16 cellular contexts compared by ENCODE assay signal in the genomic region with DNA sequence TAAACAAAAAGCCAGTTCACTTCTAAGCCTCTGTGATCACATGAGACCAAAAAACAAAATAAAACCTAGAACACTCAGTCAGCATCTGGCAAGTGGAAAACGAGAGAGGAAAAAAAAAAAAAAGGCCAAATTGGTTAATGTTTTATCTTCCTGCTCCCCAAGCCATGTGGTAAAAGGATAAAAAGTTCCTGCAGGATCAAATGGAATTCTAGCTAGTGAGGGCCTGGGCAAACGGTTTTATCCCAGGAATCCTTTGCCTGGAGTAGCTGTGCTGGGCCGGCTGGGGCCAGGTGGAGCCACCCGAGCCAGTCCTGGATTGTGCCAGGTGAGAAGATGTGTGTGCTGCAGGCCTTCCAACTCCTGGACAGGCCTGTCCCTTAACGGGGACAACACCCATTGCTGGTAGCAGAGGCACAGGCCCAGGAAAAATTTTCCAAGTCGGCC. TPM values are rescaled to one million over a fixed set of nuclear protein-coding genes. Genes with fewer than 3 reads are reported as not detected.
DNase-seq lines count a peak whose midpoint lies in the region; ATAC-seq and TF ChIP-seq lines count a peak whose summit lies in the region.
"Had no signal": no experiment of that assay in that cellular context is flagged by ENCODE, and none has a peak within 500 bp of the region (broad histone marks: within the 10 kb centered on the region; RNA-seq: fewer than 3 reads in every experiment).

No MANE protein-coding gene starts in this region.

- H3K4me3 Mint-ChIP-seq in glutamatergic neuron (ENCODE audit: unreplicated experiment): no peak overlapping the region
- H3K4me3 Mint-ChIP-seq: activated naive CD4-positive, alpha-beta T cell treated with anti-CD3 and anti-CD28 coated beads, Interleukin-2, amount 10 ng/mL, durations not matched to agents 7 days and 5 days; IgD-negative memory B cell; stimulated activated naive B cell treated with anti-CD40 and anti-IgM and Interleukin-4, amounts not matched to agents 10 μg/mL and 1 μg/mL and 100 μg/mL, for 72 hours; T-cell had no signal

- in situ Hi-C loops in ACHN (cut with HindIII; ENCODE audit: low pct_ligation_motif_present, low pct_unique_long_range_greater_than_20kb, low sequenced_read_pairs): no loop called here
- in situ Hi-C loops in Panc1 (cut with HindIII; ENCODE audit: low pct_unique_long_range_greater_than_20kb, low sequenced_read_pairs): no loop called here

- H3K36me3 ChIP-seq in Panc1 (ENCODE audit: control insufficient read depth, insufficient read depth, low read length) (peaks cover 4% of the 10 kb centered on the region; the same call in 1 of the 2 replicates), osteoblast (ENCODE audit: insufficient read depth, low read length) (peaks cover 59% of the 10 kb centered on the region)

- H3K4me3 ChIP-seq in Panc1 (ENCODE audit: low read depth in 2 of 2, low read length in 2 of 2): no peak overlapping the region
- H3K4me3 ChIP-seq in osteoblast (ENCODE audit: insufficient read depth, low read length): no peak overlapping the region

- no peak overlapping the region for H2AFZ ChIP-seq in osteoblast (ENCODE audit: low read length)

- intact Hi-C loops in Panc1 (cut with micrococcal nuclease; ENCODE audit: unreplicated experiment): no loop called here

- peaks cover 85% of the 10 kb centered on the region for H3K79me2 ChIP-seq in osteoblast (ENCODE audit: insufficient read depth, low read length)

- peak overlapping the region; percentile 11; the same call in 1 of the 2 replicates for H3K27ac ChIP-seq in Panc1 (ENCODE audit: low read length)
- peak overlapping the region; percentile 49 for H3K27ac ChIP-seq in osteoblast (ENCODE audit: low read depth, low read length)

- POLR2A ChIA-PET in Panc1 (lab: Charles Lee): interaction anchor here (0.7 kb wide), 1 partner anchor 10 kb away, joined by 5 read pairs; no protein-coding TSS in a partner anchor

- peaks cover 5% of the 10 kb centered on the region for H4K20me1 ChIP-seq in osteoblast (ENCODE audit: insufficient read depth, low read length)

- TF ChIP-seq CTCF in Panc1 (IDR thresholded peaks at IDR 0.05) (no peak), glutamatergic neuron (IDR thresholded peaks at IDR 0.05; ENCODE audit: partially characterized antibody, unreplicated experiment) (no peak), osteoblast (IDR thresholded peaks at IDR 0.05; ENCODE audit: extremely low read depth, low read depth, low read length) (no peak)

- CTCF ChIA-PET in Panc1 (lab: Charles Lee): interaction anchor here (0.7 kb wide), 1 partner anchor 226 kb away, joined by 9 read pairs; no protein-coding TSS in a partner anchor

- H3K4me1 ChIP-seq in Panc1 (ENCODE audit: control insufficient read depth, insufficient read depth, low read length) (peaks cover 53% of the 10 kb centered on the region), osteoblast (ENCODE audit: insufficient read depth, low read length) (peaks cover 80% of the 10 kb centered on the region)

- ATAC-seq in Panc1: no peak
- no peak for ATAC-seq in GM21367 (IDR thresholded peaks at IDR 0.05; ENCODE audit: unreplicated experiment)
- no peak for ATAC-seq in GM21381 (IDR thresholded peaks at IDR 0.05; ENCODE audit: unreplicated experiment)
- ATAC-seq: PC-3, T-cell had no signal

- peak; percentile 50 for DNase-seq in ACHN
- DNase-seq in Panc1 (ENCODE audit: low read depth, low spot score): no peak
- no peak for DNase-seq in glutamatergic neuron
- no peak for DNase-seq in osteoblast (ENCODE audit: insufficient read length, low spot score, missing footprints)
- no peak for DNase-seq in NAMALWA (ENCODE audit: low spot score)
- no peak for DNase-seq in effector CD8-positive, alpha-beta T cell (lab: John Stamatoyannopoulos, UW)
- DNase-seq: activated naive CD4-positive, alpha-beta T cell treated with anti-CD3 and anti-CD28 coated beads, Interleukin-2, amount 10 ng/mL, durations not matched to agents 7 days and 5 days; DMS153; naive B cell; NCI-H1105; PC-3; stimulated activated naive B cell treated with anti-CD40 and anti-IgM and Interleukin-4, amounts not matched to agents 10 μg/mL and 1 μg/mL and 100 μg/mL, for 72 hours; T-cell had no signal

- H3K9me3 ChIP-seq in Panc1 (ENCODE audit: control insufficient read depth, insufficient read depth, low read depth, low read length) (no peaks in the 10 kb centered on the region), osteoblast (ENCODE audit: low read depth, low read length) (no peaks in the 10 kb centered on the region)

- H3K4me1 Mint-ChIP-seq in glutamatergic neuron (ENCODE audit: low read depth, unreplicated experiment): no peaks in the 10 kb centered on the region

- peaks cover 5% of the 10 kb centered on the region for H3K27me3 Mint-ChIP-seq in glutamatergic neuron (ENCODE audit: unreplicated experiment)

- no peaks in the 10 kb centered on the region for H3K27me3 ChIP-seq in Panc1 (ENCODE audit: control insufficient read depth, insufficient read depth, low read length)
- H3K27me3 ChIP-seq in osteoblast (ENCODE audit: insufficient read depth, low read length): no peaks in the 10 kb centered on the region

- peaks cover 2% of the 10 kb centered on the region for H3K9me3 Mint-ChIP-seq in glutamatergic neuron (ENCODE audit: unreplicated experiment)
- H3K9me3 Mint-ChIP-seq: activated naive CD4-positive, alpha-beta T cell treated with anti-CD3 and anti-CD28 coated beads, Interleukin-2, amount 10 ng/mL, durations not matched to agents 7 days and 5 days; IgD-negative memory B cell; naive B cell; stimulated activated naive B cell treated with anti-CD40 and anti-IgM and Interleukin-4, amounts not matched to agents 10 μg/mL and 1 μg/mL and 100 μg/mL, for 72 hours; T-cell had no signal

- H3K27ac Mint-ChIP-seq in glutamatergic neuron (ENCODE audit: unreplicated experiment): peak overlapping the region; percentile 39
- H3K27ac Mint-ChIP-seq: activated naive CD4-positive, alpha-beta T cell treated with anti-CD3 and anti-CD28 coated beads, Interleukin-2, amount 10 ng/mL, durations not matched to agents 7 days and 5 days; IgD-negative memory B cell; stimulated activated naive B cell treated with anti-CD40 and anti-IgM and Interleukin-4, amounts not matched to agents 10 μg/mL and 1 μg/mL and 100 μg/mL, for 72 hours; T-cell had no signal

- H3K36me3 Mint-ChIP-seq in glutamatergic neuron (ENCODE audit: unreplicated experiment): no peaks in the 10 kb centered on the region
- H3K36me3 Mint-ChIP-seq: activated naive CD4-positive, alpha-beta T cell treated with anti-CD3 and anti-CD28 coated beads, Interleukin-2, amount 10 ng/mL, durations not matched to agents 7 days and 5 days; IgD-negative memory B cell; naive B cell; stimulated activated naive B cell treated with anti-CD40 and anti-IgM and Interleukin-4, amounts not matched to agents 10 μg/mL and 1 μg/mL and 100 μg/mL, for 72 hours; T-cell had no signal

- H3K4me2 ChIP-seq in osteoblast (ENCODE audit: insufficient read depth, low read length): no peak overlapping the region

- BruUV-seq in Panc1 (replicated peaks; lab: Mats Ljungman, UMichigan): no TSS peak

RNA-seq across cellular contexts. Expression of gene SMAD6, which starts 13.2 kb away (rescaled TPM):
- total RNA-seq in Panc1 (2021; ENCODE audit: unreplicated experiment) (45.9 TPM), glutamatergic neuron (ENCODE audit: unreplicated experiment) (0.83 TPM), osteoblast (28.9 and 31.8 TPM in 2 replicates)
- 52.1 TPM for polyA plus RNA-seq in Panc1 (2012; ENCODE audit: insufficient read length)
- polyA plus RNA-seq: IgD-negative memory B cell had no signal

Comparison
In these comparisons a context has a peak if more than half of its experiments do, and no peak if none do; other contexts are left out.
1. RNA of gene SMAD6, which starts 13.2 kb away (total RNA-seq): 45.9 TPM in Panc1 (single experiment) and 28.9 to 31.8 TPM in osteoblast; 0.83 TPM in glutamatergic neuron (single experiment); every median in the first group is over 10 times any median in the second.